In the genomic region with DNA sequence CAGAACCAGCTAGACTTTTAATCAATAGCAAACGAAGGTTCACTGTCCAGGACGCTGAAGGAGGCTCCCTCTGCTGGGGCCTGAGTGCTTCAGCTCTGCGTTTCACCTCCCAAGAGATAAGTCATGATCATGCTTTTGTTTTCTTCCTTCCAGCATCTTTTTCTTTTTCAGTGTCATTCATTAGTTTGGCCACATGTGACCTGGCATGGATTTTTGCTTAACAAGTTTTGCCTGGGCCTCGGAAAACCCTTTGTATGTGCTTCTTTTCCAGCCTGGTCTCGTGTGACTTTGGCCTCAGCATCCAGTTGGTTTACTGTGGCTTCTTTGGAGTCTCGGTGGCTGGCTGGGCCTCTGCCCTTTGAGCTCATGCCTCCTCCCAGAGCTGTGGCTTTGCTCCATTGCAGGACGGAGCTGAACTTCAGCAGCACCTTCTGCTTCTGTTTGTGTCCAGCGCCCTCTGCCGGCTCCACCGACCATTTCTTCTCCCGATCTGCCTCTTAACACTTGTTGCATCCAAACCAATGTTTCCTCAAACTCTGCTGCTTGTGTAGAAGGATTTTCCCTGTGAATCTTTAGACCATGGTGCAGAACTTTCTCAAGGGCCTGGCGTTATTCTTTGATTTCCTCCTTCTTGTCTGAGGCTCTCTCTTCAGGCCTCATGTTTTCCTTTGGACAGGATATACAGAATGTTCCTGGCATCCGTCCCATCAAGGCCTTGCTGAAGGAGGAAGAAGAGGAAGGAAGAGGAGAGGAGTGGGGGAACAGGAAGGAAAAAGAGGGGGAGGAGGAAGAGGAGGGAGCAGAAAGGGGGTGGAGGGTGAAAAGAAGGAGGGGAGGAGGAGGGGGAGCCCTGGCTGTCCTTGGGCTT, we compare ENCODE assay signal across 8 cellular contexts. TPM values are rescaled to one million over a fixed set of nuclear protein-coding genes. Genes with fewer than 3 reads are reported as not detected.
DNase-seq lines count a peak whose midpoint lies in the region; ATAC-seq, FAIRE-seq and TF ChIP-seq lines count a peak whose summit lies in the region.

No MANE protein-coding gene starts in this region.

- peaks cover 2 to 44% (median 28%) of the 10 kb centered on the region in 3 donors for H3K36me3 ChIP-seq in pancreas
- H3K36me3 ChIP-seq in transverse colon: peaks cover 0 to 29% (median 13%) of the 10 kb centered on the region in 4 donors

- TF ChIP-seq POLR2A in transverse colon (IDR thresholded peaks at IDR 0.05): no peak

- peak; percentile 88 to 96 (median 92) for ATAC-seq in pancreas
- no peak for ATAC-seq in GM18861 (IDR thresholded peaks at IDR 0.05; ENCODE audit: unreplicated experiment)

- H3K27me3 ChIP-seq in pancreas (no peaks in the 10 kb centered on the region), transverse colon (no peaks in the 10 kb centered on the region)

- H3K27ac ChIP-seq in pancreas (peak overlapping the region in 3 of 4 donors; percentile 28 to 36 (median 34)), transverse colon (peak overlapping the region; percentile 64 to 74 (median 68))

- DNase-seq in ELR (ENCODE audit: low read depth) (peak; percentile 86), SK-N-DZ (ENCODE audit: low spot score) (peak; percentile 87), germinal center (ENCODE audit: low spot score) (peak; percentile 75), pancreas (peak; percentile 83 to 93 (median 90)), transverse colon (peak; percentile 94)
- peak; percentile 88 for DNase-seq in activated naive CD4-positive, alpha-beta T cell treated with anti-CD3 and anti-CD28 coated beads, Interleukin-2, amount 10 ng/mL, durations not matched to agents 7 days and 5 days

- peak; percentile 37 for FAIRE-seq in pancreas (lab: Jason Lieb, UNC)

- H3K27ac Mint-ChIP-seq in activated naive CD4-positive, alpha-beta T cell treated with anti-CD3 and anti-CD28 coated beads, Interleukin-2, amount 10 ng/mL, durations not matched to agents 7 days and 5 days: no peak overlapping the region

- H3K4me3 Mint-ChIP-seq in activated naive CD4-positive, alpha-beta T cell treated with anti-CD3 and anti-CD28 coated beads, Interleukin-2, amount 10 ng/mL, durations not matched to agents 7 days and 5 days: no peak overlapping the region

- peaks cover 29% of the 10 kb centered on the region for H3K4me1 Mint-ChIP-seq in activated naive CD4-positive, alpha-beta T cell treated with anti-CD3 and anti-CD28 coated beads, Interleukin-2, amount 10 ng/mL, durations not matched to agents 7 days and 5 days

- no peaks in the 10 kb centered on the region for H3K27me3 Mint-ChIP-seq in activated naive CD4-positive, alpha-beta T cell treated with anti-CD3 and anti-CD28 coated beads, Interleukin-2, amount 10 ng/mL, durations not matched to agents 7 days and 5 days

- TF ChIP-seq EP300 in transverse colon (IDR thresholded peaks at IDR 0.05; ENCODE audit: low read depth): no peak

- intact Hi-C loops in pancreas (cut with DNase I): loop anchor here in 2 of 3 donors (5.0 to 10.0 kb wide), 2 partner anchors 61 to 74 kb away; a partner anchor contains a TSS
- intact Hi-C loops in transverse colon (cut with DNase I; ENCODE audit: low total_unique reads): loop anchor here (10.0 kb wide), 2 partner anchors 69 to 409 kb away; a partner anchor contains a TSS

- peaks cover 0 to 4% (median 0%) of the 10 kb centered on the region in 3 donors for H3K4me1 ChIP-seq in pancreas
- H3K4me1 ChIP-seq in transverse colon: peaks cover 12 to 24% (median 17%) of the 10 kb centered on the region in 4 donors

- no peaks in the 10 kb centered on the region for H3K9me3 ChIP-seq in pancreas
- no peaks in the 10 kb centered on the region for H3K9me3 ChIP-seq in transverse colon

- no peak overlapping the region for H3K4me3 ChIP-seq in pancreas
- no peak overlapping the region for H3K4me3 ChIP-seq in transverse colon

- H3K9me3 Mint-ChIP-seq in activated naive CD4-positive, alpha-beta T cell treated with anti-CD3 and anti-CD28 coated beads, Interleukin-2, amount 10 ng/mL, durations not matched to agents 7 days and 5 days: no peaks in the 10 kb centered on the region

- in situ Hi-C loops in transverse colon (cut with MboI; ENCODE audit: low pct_ligation_motif_present in 1 of 4, low pct_unique_long_range_greater_than_20kb in 1 of 4, low sequenced_read_pairs in 3 of 4): loop anchor here in 3 of 4 donors (10.0 to 25.0 kb wide), 2 partner anchors 401 to 409 kb away; a partner anchor contains a TSS

- CTCF ChIA-PET in activated naive CD4-positive, alpha-beta T cell treated with anti-CD3 and anti-CD28 coated beads, Interleukin-2, amount 10 ng/mL, durations not matched to agents 7 days and 5 days (lab: Charles Lee): interaction anchor here (0.7 to 4.7 kb wide), 32 partner anchors 9 to 682 kb away, joined by 3 to 33 read pairs (median 4); a partner anchor contains a TSS

- WGBS in pancreas, 2 donors: 12 to 15% methylated on average over 13 of the region's 13 CpGs
- 16 to 18% methylated on average over 10 to 13 of the region's 13 CpGs for WGBS in transverse colon (ENCODE audit: low coverage in 1 of 2), 2 donors

- peaks cover 21% of the 10 kb centered on the region for H3K36me3 Mint-ChIP-seq in activated naive CD4-positive, alpha-beta T cell treated with anti-CD3 and anti-CD28 coated beads, Interleukin-2, amount 10 ng/mL, durations not matched to agents 7 days and 5 days

- TF ChIP-seq CTCF in LNCAP (IDR thresholded peaks at IDR 0.05) (peak; percentile 75), pancreas (IDR thresholded peaks at IDR 0.05) (peak; percentile 63 to 76 (median 69)), transverse colon (IDR thresholded peaks at IDR 0.05) (peak; percentile 74 to 93 (median 81))

RNA-seq across cellular contexts. Expression of a gene that starts 23.6 kb away (rescaled TPM):
- polyA plus RNA-seq in SK-N-DZ (2014; cell fraction: cytosol; rRNA removed): 218 and 334 TPM in 2 replicates
- 858 and 888 TPM in 2 replicates for polyA plus RNA-seq in SK-N-DZ (2014; cell fraction: nucleus; rRNA removed)
- total RNA-seq in pancreas: 10 to 100 TPM in 4 of 6 donors, 1 to 10 TPM in 2; 4.9 to 18.9 (median 16.0) TPM
- 10 to 100 TPM; 11.1 to 22.7 TPM for polyA plus RNA-seq in pancreas
- 10 to 100 TPM; 15.0 to 94.5 (median 31.7) TPM for total RNA-seq in transverse colon

RNA-seq across cellular contexts. Expression of a gene that starts 25.0 kb away (rescaled TPM):
- 0.90 and 1.0 TPM in 2 replicates for polyA plus RNA-seq in SK-N-DZ (2014; cell fraction: cytosol; rRNA removed)
- 0.71 and 3.6 TPM in 2 replicates for polyA plus RNA-seq in SK-N-DZ (2014; cell fraction: nucleus; rRNA removed)
- total RNA-seq in pancreas: 10 to 100 TPM in 2 of 6 donors, 1 to 10 TPM in 4; 7.8 to 11.7 (median 9.3) TPM
- 10 to 100 TPM in 1 of 2 donors, 1 to 10 TPM in 1; 6.9 to 12.2 TPM for polyA plus RNA-seq in pancreas
- 10 to 100 TPM; 19.1 to 67.3 (median 32.3) TPM for total RNA-seq in transverse colon

RNA-seq across cellular contexts. Expression of a gene that starts 56.9 kb away (rescaled TPM):
- 5.2 and 6.8 TPM in 2 replicates for polyA plus RNA-seq in SK-N-DZ (2014; cell fraction: cytosol; rRNA removed)
- polyA plus RNA-seq in SK-N-DZ (2014; cell fraction: nucleus; rRNA removed): 1.8 and 2.7 TPM in 2 replicates
- total RNA-seq in pancreas: 10 to 100 TPM in 1 of 6 donors, 1 to 10 TPM in 5; 4.9 to 10.3 (median 7.9) TPM
- polyA plus RNA-seq in pancreas: 1 to 10 TPM; 4.7 to 7.0 TPM
- total RNA-seq in transverse colon: 10 to 100 TPM in 3 of 4 donors, 1 to 10 TPM in 1; 1.1 to 14.1 (median 10.4) TPM

RNA-seq across cellular contexts. Expression of a gene that starts 59.9 kb away (rescaled TPM):
- 35.3 and 40.2 TPM in 2 replicates for polyA plus RNA-seq in SK-N-DZ (2014; cell fraction: cytosol; rRNA removed)
- 75.5 and 77.4 TPM in 2 replicates for polyA plus RNA-seq in SK-N-DZ (2014; cell fraction: nucleus; rRNA removed)
- total RNA-seq in pancreas (10 to 100 TPM; 14.0 to 25.5 (median 19.3) TPM), transverse colon (10 to 100 TPM; 16.3 to 40.0 (median 32.1) TPM)
- polyA plus RNA-seq in pancreas: 10 to 100 TPM; 62.8 to 91.6 TPM
